ENCODE assay signal across 1 cellular context in the genomic region with DNA sequence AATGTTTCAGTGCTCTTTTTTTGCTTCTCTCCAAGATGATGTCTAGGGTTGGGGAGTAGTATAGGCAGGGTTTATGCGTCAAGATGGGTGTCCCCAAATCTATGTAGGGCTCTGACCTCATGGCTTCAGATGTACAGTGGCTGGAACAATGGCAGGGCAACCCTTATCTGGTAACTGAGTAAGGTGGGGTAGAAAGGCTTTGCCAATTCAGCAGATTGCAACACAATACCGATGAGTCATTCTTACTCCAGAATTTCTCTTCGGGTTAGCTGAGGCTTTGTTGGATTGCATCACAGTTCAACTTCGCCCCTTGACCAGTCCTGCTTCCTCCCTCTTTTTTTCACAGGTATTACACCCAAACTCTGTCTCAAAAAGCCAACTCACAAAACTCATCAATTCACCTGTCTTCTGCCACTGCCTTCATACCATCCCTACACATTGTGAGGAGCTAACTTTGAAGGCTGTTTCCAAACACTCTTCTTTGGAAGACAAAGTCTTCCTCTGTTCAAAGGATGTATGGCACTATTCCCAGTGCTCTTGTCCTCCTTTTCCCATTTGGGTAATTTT.
TF ChIP-seq lines count a peak whose summit lies in the region.

No MANE protein-coding gene starts in this region.

TF ChIP-seq in K562, 482 proteins besides CTCF, POLR2A, EP300 and RAD21 (continued from another document and continues in another):
- TF ChIP-seq, protein P1, sequence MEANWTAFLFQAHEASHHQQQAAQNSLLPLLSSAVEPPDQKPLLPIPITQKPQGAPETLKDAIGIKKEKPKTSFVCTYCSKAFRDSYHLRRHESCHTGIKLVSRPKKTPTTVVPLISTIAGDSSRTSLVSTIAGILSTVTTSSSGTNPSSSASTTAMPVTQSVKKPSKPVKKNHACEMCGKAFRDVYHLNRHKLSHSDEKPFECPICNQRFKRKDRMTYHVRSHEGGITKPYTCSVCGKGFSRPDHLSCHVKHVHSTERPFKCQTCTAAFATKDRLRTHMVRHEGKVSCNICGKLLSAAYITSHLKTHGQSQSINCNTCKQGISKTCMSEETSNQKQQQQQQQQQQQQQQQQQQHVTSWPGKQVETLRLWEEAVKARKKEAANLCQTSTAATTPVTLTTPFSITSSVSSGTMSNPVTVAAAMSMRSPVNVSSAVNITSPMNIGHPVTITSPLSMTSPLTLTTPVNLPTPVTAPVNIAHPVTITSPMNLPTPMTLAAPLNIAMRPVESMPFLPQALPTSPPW (CRISPR knock-in tag; IDR thresholded peaks at IDR 0.05), result peak; percentile 50; the same call in 1 of the 2 replicates
- TF ChIP-seq, protein P2, sequence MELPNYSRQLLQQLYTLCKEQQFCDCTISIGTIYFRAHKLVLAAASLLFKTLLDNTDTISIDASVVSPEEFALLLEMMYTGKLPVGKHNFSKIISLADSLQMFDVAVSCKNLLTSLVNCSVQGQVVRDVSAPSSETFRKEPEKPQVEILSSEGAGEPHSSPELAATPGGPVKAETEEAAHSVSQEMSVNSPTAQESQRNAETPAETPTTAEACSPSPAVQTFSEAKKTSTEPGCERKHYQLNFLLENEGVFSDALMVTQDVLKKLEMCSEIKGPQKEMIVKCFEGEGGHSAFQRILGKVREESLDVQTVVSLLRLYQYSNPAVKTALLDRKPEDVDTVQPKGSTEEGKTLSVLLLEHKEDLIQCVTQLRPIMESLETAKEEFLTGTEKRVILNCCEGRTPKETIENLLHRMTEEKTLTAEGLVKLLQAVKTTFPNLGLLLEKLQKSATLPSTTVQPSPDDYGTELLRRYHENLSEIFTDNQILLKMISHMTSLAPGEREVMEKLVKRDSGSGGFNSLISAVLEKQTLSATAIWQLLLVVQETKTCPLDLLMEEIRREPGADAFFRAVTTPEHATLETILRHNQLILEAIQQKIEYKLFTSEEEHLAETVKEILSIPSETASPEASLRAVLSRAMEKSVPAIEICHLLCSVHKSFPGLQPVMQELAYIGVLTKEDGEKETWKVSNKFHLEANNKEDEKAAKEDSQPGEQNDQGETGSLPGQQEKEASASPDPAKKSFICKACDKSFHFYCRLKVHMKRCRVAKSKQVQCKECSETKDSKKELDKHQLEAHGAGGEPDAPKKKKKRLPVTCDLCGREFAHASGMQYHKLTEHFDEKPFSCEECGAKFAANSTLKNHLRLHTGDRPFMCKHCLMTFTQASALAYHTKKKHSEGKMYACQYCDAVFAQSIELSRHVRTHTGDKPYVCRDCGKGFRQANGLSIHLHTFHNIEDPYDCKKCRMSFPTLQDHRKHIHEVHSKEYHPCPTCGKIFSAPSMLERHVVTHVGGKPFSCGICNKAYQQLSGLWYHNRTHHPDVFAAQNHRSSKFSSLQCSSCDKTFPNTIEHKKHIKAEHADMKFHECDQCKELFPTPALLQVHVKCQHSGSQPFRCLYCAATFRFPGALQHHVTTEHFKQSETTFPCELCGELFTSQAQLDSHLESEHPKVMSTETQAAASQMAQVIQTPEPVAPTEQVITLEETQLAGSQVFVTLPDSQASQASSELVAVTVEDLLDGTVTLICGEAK (IDR thresholded peaks at IDR 0.05), result 0 out of 2 replicates have a peak, but pooled peaks have one; percentile 8
- TF ChIP-seq, protein P2 (CRISPR knock-in tag; IDR thresholded peaks at IDR 0.05), result no peak
- TF ChIP-seq, protein P3, sequence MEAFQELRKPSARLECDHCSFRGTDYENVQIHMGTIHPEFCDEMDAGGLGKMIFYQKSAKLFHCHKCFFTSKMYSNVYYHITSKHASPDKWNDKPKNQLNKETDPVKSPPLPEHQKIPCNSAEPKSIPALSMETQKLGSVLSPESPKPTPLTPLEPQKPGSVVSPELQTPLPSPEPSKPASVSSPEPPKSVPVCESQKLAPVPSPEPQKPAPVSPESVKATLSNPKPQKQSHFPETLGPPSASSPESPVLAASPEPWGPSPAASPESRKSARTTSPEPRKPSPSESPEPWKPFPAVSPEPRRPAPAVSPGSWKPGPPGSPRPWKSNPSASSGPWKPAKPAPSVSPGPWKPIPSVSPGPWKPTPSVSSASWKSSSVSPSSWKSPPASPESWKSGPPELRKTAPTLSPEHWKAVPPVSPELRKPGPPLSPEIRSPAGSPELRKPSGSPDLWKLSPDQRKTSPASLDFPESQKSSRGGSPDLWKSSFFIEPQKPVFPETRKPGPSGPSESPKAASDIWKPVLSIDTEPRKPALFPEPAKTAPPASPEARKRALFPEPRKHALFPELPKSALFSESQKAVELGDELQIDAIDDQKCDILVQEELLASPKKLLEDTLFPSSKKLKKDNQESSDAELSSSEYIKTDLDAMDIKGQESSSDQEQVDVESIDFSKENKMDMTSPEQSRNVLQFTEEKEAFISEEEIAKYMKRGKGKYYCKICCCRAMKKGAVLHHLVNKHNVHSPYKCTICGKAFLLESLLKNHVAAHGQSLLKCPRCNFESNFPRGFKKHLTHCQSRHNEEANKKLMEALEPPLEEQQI (IDR thresholded peaks at IDR 0.05), result peak; percentile 82
- TF ChIP-seq PML (IDR thresholded peaks at IDR 0.05; ENCODE audit: low read length) (0 out of 2 replicates have a peak, but pooled peaks have one; percentile 23), GTF2E2 (tag; IDR thresholded peaks at IDR 0.05) (no peak), ZNF668 (CRISPR knock-in tag; IDR thresholded peaks at IDR 0.05) (0 out of 2 replicates have a peak, but pooled peaks have one; percentile 6), MYBL2 (IDR thresholded peaks at IDR 0.05; ENCODE audit: low read depth) (no peak), MYBL2 (CRISPR knock-in tag; IDR thresholded peaks at IDR 0.05; ENCODE audit: borderline replicate concordance) (no peak), MTA3 (IDR thresholded peaks at IDR 0.05; ENCODE audit: borderline replicate concordance) (peak; percentile 80; the same call in 1 of the 2 replicates), PHF8 (IDR thresholded peaks at IDR 0.05; ENCODE audit: borderline replicate concordance, low read length) (no peak), ZNF316 (IDR thresholded peaks at IDR 0.05) (peak; percentile 92), CBFA2T3 (IDR thresholded peaks at IDR 0.05) (peak; percentile 63), NEUROD1 (IDR thresholded peaks at IDR 0.05; ENCODE audit: borderline replicate concordance, low read depth, low read length, partially characterized antibody) (peak; percentile 34), ZNF644 (tag; IDR thresholded peaks at IDR 0.05; ENCODE audit: low read depth) (peak; percentile 91), ZBED1 (IDR thresholded peaks at IDR 0.05) (no peak), FOS (IDR thresholded peaks at IDR 0.05; ENCODE audit: extremely low read depth, insufficient read length) (peak; percentile 60), FOXJ2 (tag; IDR thresholded peaks at IDR 0.05) (peak; percentile 63; the same call in 1 of the 2 replicates), KDM1A (IDR thresholded peaks at IDR 0.05) (peak in 1 of 2 experiments; percentile 19; a peak in 1 of 4 replicates), RB1 (IDR thresholded peaks at IDR 0.05; ENCODE audit: low read depth) (no peak), NR2C1 (IDR thresholded peaks at IDR 0.05) (peak; percentile 77), NR2C1 (tag; IDR thresholded peaks at IDR 0.05) (peak; percentile 84), L3MBTL2 (IDR thresholded peaks at IDR 0.05) (peak; percentile 90), ZNF507 (tag; conservative IDR thresholded peaks at IDR 0.05) (no peak), JUNB (CRISPR knock-in tag; conservative IDR thresholded peaks at IDR 0.05) (peak; percentile 94), HDAC3 (IDR thresholded peaks at IDR 0.05; ENCODE audit: borderline replicate concordance, partially characterized antibody) (peak; percentile 18), ZEB2 (IDR thresholded peaks at IDR 0.05) (peak; percentile 78), SAP30 (IDR thresholded peaks at IDR 0.05; ENCODE audit: borderline replicate concordance, insufficient read depth, low read depth, low read length, poor library complexity, severe bottlenecking) (no peak), MEF2D (tag; conservative IDR thresholded peaks at IDR 0.05; ENCODE audit: low read depth) (0 out of 2 replicates have a peak, but pooled peaks have one; percentile 5), TAF9B (IDR thresholded peaks at IDR 0.05; ENCODE audit: partially characterized antibody) (peak; percentile 38), ATF7 (IDR thresholded peaks at IDR 0.05) (peak; percentile 95), RCOR1 (IDR thresholded peaks at IDR 0.05; ENCODE audit: borderline replicate concordance in 1 of 2, low read depth in 2 of 2, low read length in 2 of 2) (peak in 1 of 2 experiments; percentile 75; a peak in 1 of 4 replicates), POU5F1 (IDR thresholded peaks at IDR 0.05; ENCODE audit: borderline replicate concordance, low read depth, low read length, partially characterized antibody) (no peak), RBM17 (IDR thresholded peaks at IDR 0.05; ENCODE audit: borderline replicate concordance, low read depth, low read length) (no peak), C11orf30 (IDR thresholded peaks at IDR 0.05; ENCODE audit: low read depth) (peak; percentile 90), THRAP3 (IDR thresholded peaks at IDR 0.05; ENCODE audit: borderline replicate concordance) (no peak), ATF1 (CRISPR knock-in tag; IDR thresholded peaks at IDR 0.05) (no peak), ATF1 (tag; IDR thresholded peaks at IDR 0.05) (peak; percentile 82), CCNT2 (IDR thresholded peaks at IDR 0.05; ENCODE audit: borderline replicate concordance, extremely low read depth, insufficient read length, low read depth, low read length) (peak; percentile 47), ZNF830 (CRISPR knock-in tag; IDR thresholded peaks at IDR 0.05) (no peak)
- TF ChIP-seq, protein P4, sequence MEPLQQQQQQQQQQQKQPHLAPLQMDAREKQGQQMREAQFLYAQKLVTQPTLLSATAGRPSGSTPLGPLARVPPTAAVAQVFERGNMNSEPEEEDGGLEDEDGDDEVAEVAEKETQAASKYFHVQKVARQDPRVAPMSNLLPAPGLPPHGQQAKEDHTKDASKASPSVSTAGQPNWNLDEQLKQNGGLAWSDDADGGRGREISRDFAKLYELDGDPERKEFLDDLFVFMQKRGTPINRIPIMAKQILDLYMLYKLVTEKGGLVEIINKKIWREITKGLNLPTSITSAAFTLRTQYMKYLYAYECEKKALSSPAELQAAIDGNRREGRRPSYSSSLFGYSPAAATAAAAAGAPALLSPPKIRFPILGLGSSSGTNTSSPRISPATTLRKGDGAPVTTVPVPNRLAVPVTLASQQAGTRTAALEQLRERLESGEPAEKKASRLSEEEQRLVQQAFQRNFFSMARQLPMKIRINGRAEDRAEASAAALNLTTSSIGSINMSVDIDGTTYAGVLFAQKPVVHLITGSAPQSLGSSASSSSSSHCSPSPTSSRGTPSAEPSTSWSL (CRISPR knock-in tag; IDR thresholded peaks at IDR 0.05; ENCODE audit: borderline replicate concordance), result no peak
- TF ChIP-seq, protein P5, sequence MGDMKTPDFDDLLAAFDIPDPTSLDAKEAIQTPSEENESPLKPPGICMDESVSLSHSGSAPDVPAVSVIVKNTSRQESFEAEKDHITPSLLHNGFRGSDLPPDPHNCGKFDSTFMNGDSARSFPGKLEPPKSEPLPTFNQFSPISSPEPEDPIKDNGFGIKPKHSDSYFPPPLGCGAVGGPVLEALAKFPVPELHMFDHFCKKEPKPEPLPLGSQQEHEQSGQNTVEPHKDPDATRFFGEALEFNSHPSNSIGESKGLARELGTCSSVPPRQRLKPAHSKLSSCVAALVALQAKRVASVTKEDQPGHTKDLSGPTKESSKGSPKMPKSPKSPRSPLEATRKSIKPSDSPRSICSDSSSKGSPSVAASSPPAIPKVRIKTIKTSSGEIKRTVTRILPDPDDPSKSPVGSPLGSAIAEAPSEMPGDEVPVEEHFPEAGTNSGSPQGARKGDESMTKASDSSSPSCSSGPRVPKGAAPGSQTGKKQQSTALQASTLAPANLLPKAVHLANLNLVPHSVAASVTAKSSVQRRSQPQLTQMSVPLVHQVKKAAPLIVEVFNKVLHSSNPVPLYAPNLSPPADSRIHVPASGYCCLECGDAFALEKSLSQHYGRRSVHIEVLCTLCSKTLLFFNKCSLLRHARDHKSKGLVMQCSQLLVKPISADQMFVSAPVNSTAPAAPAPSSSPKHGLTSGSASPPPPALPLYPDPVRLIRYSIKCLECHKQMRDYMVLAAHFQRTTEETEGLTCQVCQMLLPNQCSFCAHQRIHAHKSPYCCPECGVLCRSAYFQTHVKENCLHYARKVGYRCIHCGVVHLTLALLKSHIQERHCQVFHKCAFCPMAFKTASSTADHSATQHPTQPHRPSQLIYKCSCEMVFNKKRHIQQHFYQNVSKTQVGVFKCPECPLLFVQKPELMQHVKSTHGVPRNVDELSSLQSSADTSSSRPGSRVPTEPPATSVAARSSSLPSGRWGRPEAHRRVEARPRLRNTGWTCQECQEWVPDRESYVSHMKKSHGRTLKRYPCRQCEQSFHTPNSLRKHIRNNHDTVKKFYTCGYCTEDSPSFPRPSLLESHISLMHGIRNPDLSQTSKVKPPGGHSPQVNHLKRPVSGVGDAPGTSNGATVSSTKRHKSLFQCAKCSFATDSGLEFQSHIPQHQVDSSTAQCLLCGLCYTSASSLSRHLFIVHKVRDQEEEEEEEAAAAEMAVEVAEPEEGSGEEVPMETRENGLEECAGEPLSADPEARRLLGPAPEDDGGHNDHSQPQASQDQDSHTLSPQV (IDR thresholded peaks at IDR 0.05), result peak; percentile 91; the same call in 1 of the 2 replicates
